8 cellular contexts compared by ENCODE assay signal in the genomic region with DNA sequence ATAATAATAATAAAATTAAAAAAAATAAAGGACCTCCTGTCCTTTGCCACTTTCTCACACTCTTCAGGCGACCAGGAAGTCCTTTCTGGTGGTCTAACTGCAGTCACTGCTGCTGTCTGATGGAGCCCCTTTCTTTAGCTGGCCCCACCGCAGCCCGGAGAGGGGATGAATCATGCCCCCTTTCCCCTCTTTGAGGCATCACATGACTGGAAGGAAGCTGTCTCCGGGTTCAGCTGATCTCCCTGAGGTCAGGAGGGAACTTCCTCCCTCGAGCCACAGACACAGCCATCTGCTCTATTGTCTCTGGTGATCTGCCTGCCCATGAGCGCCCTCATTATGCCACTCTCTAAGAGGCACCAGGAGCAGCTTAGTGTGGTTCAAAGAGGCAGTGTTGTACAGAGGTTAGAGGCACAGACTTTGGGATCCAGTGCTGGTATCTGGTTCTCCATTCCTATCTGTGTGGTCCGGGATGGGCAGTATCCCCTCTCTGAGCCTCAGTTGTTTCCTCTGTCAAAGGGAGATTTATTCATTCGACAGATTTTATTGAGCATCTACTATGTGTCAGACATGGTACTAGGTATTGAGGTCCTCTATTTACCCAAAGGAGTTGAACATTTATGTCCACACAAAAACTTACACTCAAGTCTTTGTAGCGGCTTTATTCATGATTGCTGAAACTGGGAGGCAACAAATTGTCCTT. TPM values are rescaled to one million over a fixed set of nuclear protein-coding genes. Genes with fewer than 3 reads are reported as not detected.
DNase-seq lines count a peak whose midpoint lies in the region; ATAC-seq and TF ChIP-seq lines count a peak whose summit lies in the region.

No MANE protein-coding gene starts in this region.

- H3K9me3 ChIP-seq in Loucy (ENCODE audit: insufficient read depth, low read depth, low read length) = no peaks in the 10 kb centered on the region

- peaks cover 83% of the 10 kb centered on the region for H3K79me2 ChIP-seq in Loucy (ENCODE audit: insufficient read depth, low read length)

- H3K9me2 ChIP-seq in Loucy (replicated peaks; ENCODE audit: low read depth, low read length) = no peaks in the 10 kb centered on the region

- peak overlapping the region; percentile 91 for H3K4me2 ChIP-seq in Loucy (ENCODE audit: low read depth, low read length, poor library complexity, severe bottlenecking)

- peaks cover 30% of the 10 kb centered on the region for H3K4me1 ChIP-seq in Loucy (ENCODE audit: insufficient read depth, low read length, poor library complexity, severe bottlenecking)

- H3K9ac ChIP-seq in Loucy (ENCODE audit: low read depth, low read length, poor library complexity, severe bottlenecking) = peak overlapping the region; percentile 83

- no peaks in the 10 kb centered on the region for H3K27me3 ChIP-seq in Loucy (ENCODE audit: insufficient read depth, low read length, poor library complexity, severe bottlenecking)

- H3K36me3 ChIP-seq in Loucy (ENCODE audit: insufficient read depth, low read length) = peaks cover 9% of the 10 kb centered on the region; the same call in 1 of the 2 replicates

- H3K4me3 ChIP-seq in Loucy (ENCODE audit: low read length, poor library complexity, severe bottlenecking) = peak overlapping the region; percentile 73

- ATAC-seq in GM19397 (IDR thresholded peaks at IDR 0.05; ENCODE audit: unreplicated experiment) = peak; percentile 51
- ATAC-seq in esophagus mucosa = peak; percentile 49

- H4K20me1 ChIP-seq in Loucy (ENCODE audit: insufficient read depth, low read length, poor library complexity, severe bottlenecking) = peaks cover 16% of the 10 kb centered on the region

- no peak overlapping the region for H2AFZ ChIP-seq in Loucy (ENCODE audit: low read length)

- peak; percentile 67 for TF ChIP-seq CTCF in Loucy (conservative IDR thresholded peaks at IDR 0.05; ENCODE audit: low read length)

- H3F3A ChIP-seq in Loucy (ENCODE audit: low read depth) = peaks cover 17% of the 10 kb centered on the region; the same call in 1 of the 2 replicates

- DNase-seq in AML-193 (lab: John Stamatoyannopoulos, UW) (peak; percentile 83 to 94), NCI-H1092 treated with DMSO at 0.1 percent for 48 hours (lab: John Stamatoyannopoulos, UW) (no peak), NCI-H146 treated with DMSO at 0.1 percent for 48 hours (lab: John Stamatoyannopoulos, UW; ENCODE audit: unreplicated experiment) (no peak)
- peak; percentile 72 to 81 for DNase-seq in activated CD4-positive, alpha-beta T cell treated with anti-CD3 and anti-CD28 coated beads, Interleukin-2, amount 50 U/mL, for 48 hours
- DNase-seq in stimulated activated CD4-positive, alpha-beta T cell treated with anti-CD3 and anti-CD28 coated beads, Interleukin-1b, Interleukin-23, amount 100 ng/mL, for 48 hours = peak; percentile 80

RNA-seq across cellular contexts. Expression of a gene that starts 30.0 kb away (rescaled TPM):
- total RNA-seq in esophagus mucosa = 1.3 TPM

RNA-seq across cellular contexts. Expression of a gene that starts 35.3 kb away (rescaled TPM):
- 28.7 TPM for total RNA-seq in esophagus mucosa

Comparison
In these comparisons a context has a peak if more than half of its experiments do, and no peak if none do; other contexts are left out.
1. DNase-seq: peak in AML-193 (2 of 2), activated CD4-positive, alpha-beta T cell treated with anti-CD3 and anti-CD28 coated beads, Interleukin-2, amount 50 U/mL, for 48 hours (2 of 2) and stimulated activated CD4-positive, alpha-beta T cell treated with anti-CD3 and anti-CD28 coated beads, Interleukin-1b, Interleukin-23, amount 100 ng/mL, for 48 hours (single experiment); none in NCI-H1092 treated with DMSO at 0.1 percent for 48 hours (single experiment) and NCI-H146 treated with DMSO at 0.1 percent for 48 hours (single experiment).